8 cellular contexts compared by ENCODE assay signal in the genomic region with DNA sequence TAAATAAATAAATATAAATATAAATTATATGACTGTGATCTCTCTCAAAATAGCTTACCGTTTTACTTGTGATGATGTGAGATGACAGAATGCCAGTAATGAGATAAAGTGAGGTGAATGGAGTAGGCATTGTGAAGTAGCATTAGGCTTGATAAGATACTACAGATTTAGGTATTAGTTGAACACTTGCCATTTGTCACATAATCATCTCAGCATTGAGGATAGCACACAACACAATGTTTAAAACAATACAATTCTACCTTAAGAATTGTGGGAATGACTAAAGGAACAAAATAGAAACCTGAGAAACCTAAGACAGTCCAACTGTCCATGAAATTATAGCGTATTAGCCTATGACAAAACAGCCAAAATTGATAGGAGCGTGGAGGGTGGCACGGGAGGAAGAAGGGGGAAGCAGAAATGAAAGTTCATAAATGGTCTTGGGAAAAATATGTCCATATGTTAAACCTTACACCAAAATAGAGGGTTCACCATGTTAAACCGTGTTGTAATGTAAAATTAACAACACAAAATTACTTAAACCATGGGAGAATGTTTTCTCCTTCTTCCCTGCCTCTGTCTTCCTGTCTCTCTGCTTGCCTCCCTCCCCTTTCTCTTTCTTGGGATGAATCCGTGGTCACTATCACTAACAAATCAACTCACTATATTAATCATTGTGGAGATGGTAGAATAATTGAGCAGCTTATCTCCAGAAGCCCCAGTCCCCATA. TPM values are rescaled to one million over a fixed set of nuclear protein-coding genes. Genes with fewer than 3 reads are reported as not detected.
DNase-seq lines count a peak whose midpoint lies in the region; ATAC-seq and TF ChIP-seq lines count a peak whose summit lies in the region.

No MANE protein-coding gene starts in this region.

- peaks cover 42% of the 10 kb centered on the region for H3K4me1 Mint-ChIP-seq in stimulated activated naive CD8-positive, alpha-beta T cell treated with anti-CD3 and anti-CD28 coated beads, Interleukin-15, Interleukin-2, amounts not matched to agents 100 ng/mL and 50 ng/mL, for 24 hours (ENCODE audit: low read depth)
- H3K4me1 Mint-ChIP-seq in activated CD8-positive, alpha-beta T cell treated with anti-CD3 and anti-CD28 coated beads, Interleukin-2, amount 10 ng/mL, durations not matched to agents 7 days and 5 days (ENCODE audit: low read depth), result peaks cover 34% of the 10 kb centered on the region

- H3K4me1 ChIP-seq in stomach, result peaks cover 0 to 19% (median 7%) of the 10 kb centered on the region in 4 donors

- CTCF ChIA-PET in activated CD8-positive, alpha-beta T cell treated with anti-CD3 and anti-CD28 coated beads, Interleukin-2, amount 10 ng/mL, durations not matched to agents 7 days and 5 days (lab: Charles Lee), result interaction anchor here (0.6 to 1.1 kb wide), 2 partner anchors 9 to 43 kb away, joined by 3 read pairs; a partner anchor contains a TSS

- POLR2A ChIA-PET in activated CD8-positive, alpha-beta T cell treated with anti-CD3 and anti-CD28 coated beads, Interleukin-2, amount 10 ng/mL, durations not matched to agents 7 days and 5 days (lab: Charles Lee), result interaction anchor here (0.9 to 14.7 kb wide), 14 partner anchors 8 to 1785 kb away, joined by 3 to 685 read pairs (median 9); a partner anchor contains a TSS

- H3K4me3 Mint-ChIP-seq in stimulated activated naive CD8-positive, alpha-beta T cell treated with anti-CD3 and anti-CD28 coated beads, Interleukin-15, Interleukin-2, amounts not matched to agents 100 ng/mL and 50 ng/mL, for 24 hours, result peak overlapping the region; percentile 90
- H3K4me3 Mint-ChIP-seq in activated CD8-positive, alpha-beta T cell treated with anti-CD3 and anti-CD28 coated beads, Interleukin-2, amount 10 ng/mL, durations not matched to agents 7 days and 5 days, result peak overlapping the region; percentile 87

- no peaks in the 10 kb centered on the region for H3K27me3 ChIP-seq in stomach

- H3K36me3 ChIP-seq in stomach, result no peaks in the 10 kb centered on the region

- no peak for DNase-seq in stimulated activated naive CD8-positive, alpha-beta T cell treated with anti-CD3 and anti-CD28 coated beads, Interleukin-15, Interleukin-2, amounts not matched to agents 100 U/mL and 50 U/mL, for 24 hours
- DNase-seq in activated CD8-positive, alpha-beta T cell treated with anti-CD3 and anti-CD28 coated beads, Interleukin-2, amount 10 ng/mL, durations not matched to agents 7 days and 5 days, result no peak
- DNase-seq in stomach (no peak), cortex of kidney (lab: John Stamatoyannopoulos, UW) (no peak), CD1c-positive myeloid dendritic cell (ENCODE audit: extremely low spot score) (no peak), NCI-H524 treated with DMSO at 0.1 percent for 48 hours (lab: John Stamatoyannopoulos, UW) (no peak)

- no peak for TF ChIP-seq POLR2A in stomach (IDR thresholded peaks at IDR 0.05)

- 24 to 35% (median 28%) methylated on average over 6 of the region's 6 CpGs for WGBS in stomach, 5 donors

- peak overlapping the region; percentile 92 to 98 (median 96) for H3K27ac ChIP-seq in stomach

- H3K9me3 Mint-ChIP-seq in stimulated activated naive CD8-positive, alpha-beta T cell treated with anti-CD3 and anti-CD28 coated beads, Interleukin-15, Interleukin-2, amounts not matched to agents 100 ng/mL and 50 ng/mL, for 24 hours, result no peaks in the 10 kb centered on the region
- H3K9me3 Mint-ChIP-seq in activated CD8-positive, alpha-beta T cell treated with anti-CD3 and anti-CD28 coated beads, Interleukin-2, amount 10 ng/mL, durations not matched to agents 7 days and 5 days (ENCODE audit: insufficient read depth), result no peaks in the 10 kb centered on the region

- ATAC-seq in stimulated activated naive CD8-positive, alpha-beta T cell treated with anti-CD3 and anti-CD28 coated beads, Interleukin-15, Interleukin-2, amounts not matched to agents 100 U/mL and 50 U/mL, for 24 hours, result no peak
- no peak for ATAC-seq in activated CD8-positive, alpha-beta T cell treated with anti-CD3 and anti-CD28 coated beads, Interleukin-2, amount 10 ng/mL, durations not matched to agents 7 days and 5 days

- peak overlapping the region; percentile 99 for H3K27ac Mint-ChIP-seq in stimulated activated naive CD8-positive, alpha-beta T cell treated with anti-CD3 and anti-CD28 coated beads, Interleukin-15, Interleukin-2, amounts not matched to agents 100 ng/mL and 50 ng/mL, for 24 hours
- H3K27ac Mint-ChIP-seq in activated CD8-positive, alpha-beta T cell treated with anti-CD3 and anti-CD28 coated beads, Interleukin-2, amount 10 ng/mL, durations not matched to agents 7 days and 5 days, result peak overlapping the region; percentile 100

- no peaks in the 10 kb centered on the region for H3K36me3 Mint-ChIP-seq in stimulated activated naive CD8-positive, alpha-beta T cell treated with anti-CD3 and anti-CD28 coated beads, Interleukin-15, Interleukin-2, amounts not matched to agents 100 ng/mL and 50 ng/mL, for 24 hours (ENCODE audit: low read depth)
- peaks cover 16% of the 10 kb centered on the region for H3K36me3 Mint-ChIP-seq in activated CD8-positive, alpha-beta T cell treated with anti-CD3 and anti-CD28 coated beads, Interleukin-2, amount 10 ng/mL, durations not matched to agents 7 days and 5 days (ENCODE audit: low read depth)

- intact Hi-C loops in stomach (cut with DNase I; ENCODE audit: low total_unique reads), result no loop called here

- H3K27me3 Mint-ChIP-seq in stimulated activated naive CD8-positive, alpha-beta T cell treated with anti-CD3 and anti-CD28 coated beads, Interleukin-15, Interleukin-2, amounts not matched to agents 100 ng/mL and 50 ng/mL, for 24 hours, result no peaks in the 10 kb centered on the region
- no peaks in the 10 kb centered on the region for H3K27me3 Mint-ChIP-seq in activated CD8-positive, alpha-beta T cell treated with anti-CD3 and anti-CD28 coated beads, Interleukin-2, amount 10 ng/mL, durations not matched to agents 7 days and 5 days (ENCODE audit: low read depth)

- no peak for TF ChIP-seq CTCF in stomach (IDR thresholded peaks at IDR 0.05)

- peak overlapping the region; percentile 84; the same call in 1 of the 2 replicates for H3K4me3 ChIP-seq in iPS-18c (ENCODE audit: insufficient read depth, low read depth, low read length)
- H3K4me3 ChIP-seq in stomach, result peak overlapping the region; percentile 51 to 69 (median 58)

- TF ChIP-seq EP300 in stomach (IDR thresholded peaks at IDR 0.05), result no peak

- H3K9me3 ChIP-seq in iPS-18c (ENCODE audit: control insufficient read depth, insufficient read depth, low read length), result no peaks in the 10 kb centered on the region
- H3K9me3 ChIP-seq in stomach, result no peaks in the 10 kb centered on the region

RNA-seq across cellular contexts. Expression of a gene that starts 33.1 kb away (rescaled TPM):
- total RNA-seq in activated CD8-positive, alpha-beta T cell treated with anti-CD3 and anti-CD28 coated beads, Interleukin-2, amount 10 ng/mL, durations not matched to agents 7 days and 5 days, result 1 to 10 TPM; 4.3 TPM
- total RNA-seq in stomach, result 1 to 10 TPM; 3.5 to 8.2 (median 4.5) TPM
- 1 to 10 TPM; 1.5 to 3.7 (median 3.5) TPM for polyA plus RNA-seq in stomach
